ENCODE assay signal across 13 cellular contexts in the genomic region with DNA sequence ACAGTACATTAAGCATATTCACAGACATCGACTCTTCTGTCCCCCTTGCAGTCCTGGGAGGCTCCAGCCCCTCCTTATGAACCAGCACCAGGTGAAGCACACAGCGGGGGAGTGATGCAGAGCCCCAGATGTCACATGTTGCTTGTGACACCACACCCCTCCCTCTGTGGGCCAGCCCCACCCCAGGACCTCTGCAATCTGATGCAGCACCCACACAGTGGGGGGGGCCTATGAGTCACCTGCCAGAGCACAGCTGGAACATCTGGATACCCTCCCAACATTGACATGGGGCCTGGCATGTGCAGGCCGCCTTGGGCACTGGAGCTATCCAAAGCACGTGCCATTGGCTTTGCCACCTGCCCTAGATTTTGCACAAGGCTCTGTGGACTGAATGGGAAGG.
A peak's percentile ranks its signal among the peaks of the same experiment; 100 is the strongest.
DNase-seq lines count a peak whose midpoint lies in the region; ATAC-seq, FAIRE-seq and TF ChIP-seq lines count a peak whose summit lies in the region.
"Had no signal": no experiment of that assay in that cellular context is flagged by ENCODE, and none has a peak within 500 bp of the region (broad histone marks: within the 10 kb centered on the region; RNA-seq: fewer than 3 reads in every experiment).

No MANE protein-coding gene starts in this region.

- H3K36me3 ChIP-seq in HCT116 (ENCODE audit: control insufficient read depth in 1 of 2, insufficient read depth in 2 of 2, low read length in 2 of 2) (no peaks in the 10 kb centered on the region), astrocyte (ENCODE audit: insufficient read depth, low read length) (peaks cover 31% of the 10 kb centered on the region), neural progenitor cell (no peaks in the 10 kb centered on the region)

- ATAC-seq in HCT116 (peak; percentile 33; the same call in 1 of the 2 replicates), GM21447 (IDR thresholded peaks at IDR 0.05; ENCODE audit: unreplicated experiment) (no peak), GM21737 (IDR thresholded peaks at IDR 0.05; ENCODE audit: unreplicated experiment) (no peak)

- no peak for TF ChIP-seq RAD21 in HCT116 (IDR thresholded peaks at IDR 0.05; ENCODE audit: low read depth)

- no peaks in the 10 kb centered on the region for H3K9me3 ChIP-seq in AG04450 (ENCODE audit: control insufficient read depth, insufficient read depth, low read length)
- no peaks in the 10 kb centered on the region for H3K9me3 ChIP-seq in HCT116 (ENCODE audit: control insufficient read depth in 1 of 2, insufficient read depth in 1 of 2, low read depth in 1 of 2, low read length in 2 of 2)
- H3K9me3 ChIP-seq in astrocyte (ENCODE audit: insufficient read depth, low read depth, low read length) = no peaks in the 10 kb centered on the region
- H3K9me3 ChIP-seq in neural progenitor cell (ENCODE audit: low read depth) = no peaks in the 10 kb centered on the region

- H2AFZ ChIP-seq in HCT116 (ENCODE audit: low read depth, low read length, poor library complexity, severe bottlenecking) (no peak overlapping the region), astrocyte (ENCODE audit: low read depth, low read length) (no peak overlapping the region), neural progenitor cell (replicated peaks) (no peak overlapping the region)

- POLR2A ChIA-PET in AG04450 (lab: Yijun Ruan, JAX) (interaction anchor here (1.4 kb wide), 1 partner anchor 33 kb away, joined by 8 read pairs; no protein-coding TSS in a partner anchor), HCT116 (lab: Charles Lee) (no interaction called here)

- H3K4me2 ChIP-seq in HCT116 (ENCODE audit: low read length) = peak overlapping the region; percentile 10
- H3K4me2 ChIP-seq in astrocyte (ENCODE audit: low read length) = peak overlapping the region; percentile 49
- H3K4me2 ChIP-seq in neural progenitor cell = no peak overlapping the region

- intact Hi-C loops in HCT116 (cut with micrococcal nuclease) = no loop called here

- H3K27ac Mint-ChIP-seq in astrocyte (ENCODE audit: unreplicated experiment) = no peak overlapping the region
- peak overlapping the region; percentile 29 for H3K27ac Mint-ChIP-seq in neural progenitor cell
- H3K27ac Mint-ChIP-seq: activated CD4-positive, alpha-beta memory T cell treated with anti-CD3 and anti-CD28 coated beads, Interleukin-2, amount 10 ng/mL, durations not matched to agents 7 days and 5 days had no signal

- H3K36me3 Mint-ChIP-seq in astrocyte (ENCODE audit: low read depth, unreplicated experiment) (peaks cover 58% of the 10 kb centered on the region), neural progenitor cell (no peaks in the 10 kb centered on the region)

- no peaks in the 10 kb centered on the region for H3K79me2 ChIP-seq in HCT116 (ENCODE audit: insufficient read depth, low read length)
- H3K79me2 ChIP-seq in astrocyte (ENCODE audit: insufficient read depth, low read length) = no peaks in the 10 kb centered on the region
- H3K79me2 ChIP-seq in neural progenitor cell (ENCODE audit: low read depth) = no peaks in the 10 kb centered on the region

- no peaks in the 10 kb centered on the region for H3K9me3 Mint-ChIP-seq in astrocyte (ENCODE audit: unreplicated experiment)
- H3K9me3 Mint-ChIP-seq in neural progenitor cell = no peaks in the 10 kb centered on the region
- H3K9me3 Mint-ChIP-seq: activated CD4-positive, alpha-beta memory T cell treated with anti-CD3 and anti-CD28 coated beads, Interleukin-2, amount 10 ng/mL, durations not matched to agents 7 days and 5 days had no signal

- no TSS peak for BruUV-seq in HCT116 (replicated peaks; lab: Mats Ljungman, UMichigan)

- no peaks in the 10 kb centered on the region for H3K27me3 ChIP-seq in AG04450 (ENCODE audit: control insufficient read depth, insufficient read depth, low read length)
- no peaks in the 10 kb centered on the region for H3K27me3 ChIP-seq in HCT116 (ENCODE audit: insufficient read depth, low read length)
- H3K27me3 ChIP-seq in astrocyte (ENCODE audit: insufficient read depth, low read length) = no peaks in the 10 kb centered on the region
- H3K27me3 ChIP-seq in neural progenitor cell = no peaks in the 10 kb centered on the region

- H3K9me2 ChIP-seq in HCT116 (ENCODE audit: insufficient read depth) = no peaks in the 10 kb centered on the region

- TF ChIP-seq CTCF in AG04450 (IDR thresholded peaks at IDR 0.05; ENCODE audit: low read depth, low read length) (no peak), HCT116 (IDR thresholded peaks at IDR 0.05 in 2 of 3, conservative IDR thresholded peaks at IDR 0.05 in 1 of 3; ENCODE audit: borderline replicate concordance in 1 of 3, insufficient read depth in 1 of 3, low read depth in 2 of 3, low read length in 2 of 3) (no peak), astrocyte (IDR thresholded peaks at IDR 0.05; ENCODE audit: insufficient read depth, low read depth, low read length) (no peak), neural progenitor cell (IDR thresholded peaks at IDR 0.05) (no peak)

- CTCF ChIA-PET in AG04450 (lab: Charles Lee) = no interaction called here
- CTCF ChIA-PET in HCT116 (lab: Charles Lee) = interaction anchor here (0.7 kb wide), 1 partner anchor 42 kb away, joined by 3 read pairs; no protein-coding TSS in a partner anchor

- no peaks in the 10 kb centered on the region for H3F3A ChIP-seq in neural progenitor cell (ENCODE audit: low read depth)

- H3K4me3 ChIP-seq in AG04450 (ENCODE audit: low read depth, low read length) (no peak overlapping the region), HCT116 (replicated peaks in 1 of 2; ENCODE audit: low read depth in 1 of 2, low read length in 2 of 2) (no peak overlapping the region), astrocyte (ENCODE audit: insufficient read depth, low read depth, low read length) (no peak overlapping the region), neural progenitor cell (no peak overlapping the region)
- H3K4me3 ChIP-seq: SK-N-MC had no signal

- H3K27me3 Mint-ChIP-seq in astrocyte (ENCODE audit: low read depth, unreplicated experiment) (peaks cover 2% of the 10 kb centered on the region), neural progenitor cell (ENCODE audit: insufficient read depth, low read depth) (peaks cover 4% of the 10 kb centered on the region)

- TF ChIP-seq POLR2A in HCT116 (IDR thresholded peaks at IDR 0.05; ENCODE audit: borderline replicate concordance, extremely low read depth, insufficient read depth, insufficient read length) = no peak

- no peaks in the 10 kb centered on the region for H4K20me1 ChIP-seq in HCT116 (ENCODE audit: insufficient read depth)
- no peaks in the 10 kb centered on the region for H4K20me1 ChIP-seq in astrocyte (ENCODE audit: insufficient read depth, low read length)
- no peaks in the 10 kb centered on the region for H4K20me1 ChIP-seq in neural progenitor cell (ENCODE audit: low read depth)

- H3K27ac ChIP-seq in AG04450 (ENCODE audit: low read depth, low read length) (peak overlapping the region; percentile 66), HCT116 (ENCODE audit: low read depth, low read length) (no peak overlapping the region), astrocyte (ENCODE audit: low read depth, low read length) (peak overlapping the region; percentile 71), neural progenitor cell (no peak overlapping the region)
- H3K27ac ChIP-seq: SK-N-MC had no signal

- H3K9ac ChIP-seq in HCT116 (ENCODE audit: low read length) (no peak overlapping the region), astrocyte (ENCODE audit: low read length) (peak overlapping the region; percentile 49), neural progenitor cell (no peak overlapping the region)

- H3K4me1 ChIP-seq in HCT116 (ENCODE audit: control insufficient read depth in 1 of 2, insufficient read depth in 2 of 2, low read length in 2 of 2) (peaks cover 14 to 46% of the 10 kb centered on the region in 2 experiments), astrocyte (ENCODE audit: insufficient read depth, low read length) (peaks cover 29% of the 10 kb centered on the region), neural progenitor cell (no peaks in the 10 kb centered on the region)

- FAIRE-seq in astrocyte (lab: Jason Lieb, UNC) = no peak
- FAIRE-seq: small intestine had no signal

- H3K4me3 Mint-ChIP-seq in astrocyte (ENCODE audit: unreplicated experiment) (no peak overlapping the region), neural progenitor cell (no peak overlapping the region)
- H3K4me3 Mint-ChIP-seq: activated CD4-positive, alpha-beta memory T cell treated with anti-CD3 and anti-CD28 coated beads, Interleukin-2, amount 10 ng/mL, durations not matched to agents 7 days and 5 days had no signal

- DNase-seq in AG04450 (ENCODE audit: low read depth, low spot score) (no peak), HCT116 (ENCODE audit: low read depth, low spot score) (no peak), astrocyte (ENCODE audit: low read depth) (no peak), neural progenitor cell (ENCODE audit: low spot score) (no peak), inferior parietal cortex (ENCODE audit: extremely low spot score) (no peak)
- DNase-seq: activated CD4-positive, alpha-beta memory T cell treated with anti-CD3 and anti-CD28 coated beads, Interleukin-2, amount 10 ng/mL, durations not matched to agents 7 days and 5 days; activated effector memory CD4-positive, alpha-beta T cell treated with anti-CD3 and anti-CD28 coated beads, Interleukin-2, amount 50 U/mL, for 16 hours; KBM-7; NCI-H1092 treated with DMSO at 0.1 percent for 48 hours; small intestine had no signal

- RAD21 ChIA-PET in HCT116 (lab: Charles Lee; ENCODE audit: low non-redundant PET in 1 of 2, low total read pairs in 2 of 2, uncharacterized antibody in 2 of 2, unreplicated experiment in 2 of 2) = no interaction called here

- H3K4me1 Mint-ChIP-seq in astrocyte (ENCODE audit: low read depth, unreplicated experiment) = peaks cover 36% of the 10 kb centered on the region
- H3K4me1 Mint-ChIP-seq in neural progenitor cell = peaks cover 20% of the 10 kb centered on the region

TF ChIP-seq in HCT116, 20 proteins besides CTCF, POLR2A, EP300 and RAD21 (continues in another document):
- no peak for TF ChIP-seq FOSL1 (IDR thresholded peaks at IDR 0.05; ENCODE audit: low read depth)

Comparison
In these comparisons a context has a peak if more than half of its experiments do, and no peak if none do; other contexts are left out.
1. H3K27ac ChIP-seq: peak in AG04450 (single experiment) and astrocyte (single experiment); none in HCT116 (single experiment) and neural progenitor cell (single experiment).